23 cellular contexts compared by ENCODE assay signal in genomic region chr7:156368459-156368858, GRCh38.
DNase-seq lines count a peak whose midpoint lies in the region; ATAC-seq, FAIRE-seq and TF ChIP-seq lines count a peak whose summit lies in the region.
"Had no signal": no experiment of that assay in that cellular context is flagged by ENCODE, and none has a peak within 500 bp of the region (broad histone marks: within the 10 kb centered on the region; RNA-seq: fewer than 3 reads in every experiment).

No MANE protein-coding gene starts in this region.

- H3K4me1 ChIP-seq in liver (ENCODE audit: control insufficient read depth in 4 of 4, insufficient read depth in 4 of 4, low read length in 3 of 4) (peaks cover 7 to 23% (median 13%) of the 10 kb centered on the region in 4 donors), HepG2 (ENCODE audit: insufficient read depth, low read length) (no peaks in the 10 kb centered on the region)
- H3K4me1 ChIP-seq: BLaER1, Caco-2, HAP-1 had no signal

- H3K36me3 Mint-ChIP-seq in type B pancreatic cell: no peaks in the 10 kb centered on the region
- H3K36me3 Mint-ChIP-seq: CD4-positive, CD25-positive, alpha-beta regulatory T cell; CD8-positive, alpha-beta T cell had no signal

- in situ Hi-C loops in HepG2 (cut with HindIII; ENCODE audit: extremely low pct_ligation_motif_present, low pct_unique_long_range_greater_than_20kb): no loop called here

- WGBS in liver: 45% methylated on average over 6 of the region's 6 CpGs
- WGBS in HepG2 (ENCODE audit: low lambda C conversion rate): 17% methylated on average over 6 of the region's 6 CpGs

- TF ChIP-seq RAD21 in liver (IDR thresholded peaks at IDR 0.05): no peak
- no peak for TF ChIP-seq RAD21 in HepG2 (CRISPR knock-in tag; IDR thresholded peaks at IDR 0.05)

- H3K4me2 ChIP-seq in HepG2 (ENCODE audit: low read depth, low read length): no peak overlapping the region
- H3K4me2 ChIP-seq: BLaER1 had no signal

- H4K20me1 ChIP-seq in HepG2 (ENCODE audit: insufficient read depth, low read length): no peaks in the 10 kb centered on the region
- H4K20me1 ChIP-seq: BLaER1 had no signal

- TF ChIP-seq CTCF in liver (IDR thresholded peaks at IDR 0.05; ENCODE audit: low read depth, low read length, missing input control) (no peak), HepG2 (CRISPR knock-in tag; IDR thresholded peaks at IDR 0.05) (no peak), type B pancreatic cell (conservative IDR thresholded peaks at IDR 0.05) (no peak)

- no peaks in the 10 kb centered on the region for H3K4me1 Mint-ChIP-seq in type B pancreatic cell (ENCODE audit: unreplicated experiment)
- H3K4me1 Mint-ChIP-seq: B cell; CD4-positive, CD25-positive, alpha-beta regulatory T cell had no signal

- POLR2A ChIA-PET in HepG2 (lab: Yijun Ruan, JAX): no interaction called here

- no peak overlapping the region for H3K4me3 ChIP-seq in liver (ENCODE audit: low read depth in 1 of 3, low read length in 3 of 3)
- H3K4me3 ChIP-seq in HepG2 (replicated peaks in 1 of 3; ENCODE audit: insufficient read depth in 1 of 3, low read depth in 2 of 3, low read length in 3 of 3): no peak overlapping the region
- H3K4me3 ChIP-seq: BLaER1, HAP-1 had no signal

- no peak for TF ChIP-seq POLR2A in HepG2 (IDR thresholded peaks at IDR 0.05; ENCODE audit: insufficient read depth in 1 of 2, low read depth in 2 of 2, low read length in 2 of 2)

- ATAC-seq in HepG2: no peak
- peak; percentile 67 for ATAC-seq in left lobe of liver
- ATAC-seq: CD8-positive, alpha-beta T cell had no signal

- H3K4me3 Mint-ChIP-seq in type B pancreatic cell: no peak overlapping the region
- H3K4me3 Mint-ChIP-seq: B cell; CD4-positive, CD25-positive, alpha-beta regulatory T cell; CD8-positive, alpha-beta T cell; HFFc6 had no signal

- H3K9me3 ChIP-seq in liver (ENCODE audit: control insufficient read depth in 4 of 4, low read length in 3 of 4) (no peaks in the 10 kb centered on the region), HepG2 (ENCODE audit: low read length) (no peaks in the 10 kb centered on the region)
- H3K9me3 ChIP-seq: HAP-1 had no signal

- CTCF ChIA-PET in HepG2 (lab: Yijun Ruan, JAX; ENCODE audit: low intra/inter-chr PET ratio, low total read pairs): no interaction called here

- H3K9me3 Mint-ChIP-seq in type B pancreatic cell: peaks cover 11% of the 10 kb centered on the region

- H2AFZ ChIP-seq in HepG2 (ENCODE audit: low read length): no peak overlapping the region

- H3K27ac ChIP-seq in liver (ENCODE audit: low read depth in 1 of 2, low read length in 2 of 2): peak overlapping the region; percentile 57 to 76
- no peak overlapping the region for H3K27ac ChIP-seq in HepG2 (ENCODE audit: extremely low read length, insufficient read depth, low read length)
- no peak overlapping the region for H3K27ac ChIP-seq in caudate nucleus (ENCODE audit: low read depth, low read length)
- H3K27ac ChIP-seq: 22Rv1, BLaER1, C4-2B had no signal

- BruUV-seq in HepG2 (replicated peaks; lab: Mats Ljungman, UMichigan): no TSS peak

- H3K27me3 Mint-ChIP-seq in type B pancreatic cell: peaks cover 5% of the 10 kb centered on the region
- H3K27me3 Mint-ChIP-seq: B cell; CD4-positive, CD25-positive, alpha-beta regulatory T cell had no signal

- intact Hi-C loops in HepG2 (cut with micrococcal nuclease; ENCODE audit: unreplicated experiment): no loop called here

- H3K27ac Mint-ChIP-seq in type B pancreatic cell: no peak overlapping the region
- H3K27ac Mint-ChIP-seq: B cell; CD4-positive, CD25-positive, alpha-beta regulatory T cell; CD8-positive, alpha-beta T cell; HFFc6 had no signal

- H3K79me2 ChIP-seq in HepG2 (ENCODE audit: insufficient read depth, low read length): no peaks in the 10 kb centered on the region

- H3K27me3 ChIP-seq in liver (ENCODE audit: control insufficient read depth in 4 of 4, insufficient read depth in 4 of 4, low read length in 3 of 4) (no peaks in the 10 kb centered on the region), HepG2 (ENCODE audit: control insufficient read depth in 1 of 2, insufficient read depth in 2 of 2, low read length in 2 of 2) (peaks cover 0 to 29% of the 10 kb centered on the region in 2 experiments; a peak in 3 of 5 replicates)
- H3K27me3 ChIP-seq: BLaER1 had no signal

- no peak for TF ChIP-seq EP300 in HepG2 (IDR thresholded peaks at IDR 0.05; ENCODE audit: low read depth in 2 of 2, low read length in 2 of 2)
- no peak for TF ChIP-seq EP300 in HepG2 (CRISPR knock-in tag; IDR thresholded peaks at IDR 0.05; ENCODE audit: borderline replicate concordance)

- FAIRE-seq in HepG2 (lab: Jason Lieb, UNC) (no peak), HTR-8/SVneo (lab: Jason Lieb, UNC) (no peak)
- FAIRE-seq: A204.1, GM12891, GM18507, H54 had no signal

- no peak overlapping the region for H3K9ac ChIP-seq in liver (ENCODE audit: low read depth in 1 of 2, low read length in 2 of 2)
- H3K9ac ChIP-seq in HepG2 (ENCODE audit: insufficient read depth, low read depth, low read length): no peak overlapping the region
- H3K9ac ChIP-seq: BLaER1 had no signal

- DNase-seq in HepG2 (ENCODE audit: low spot score): no peak
- no peak for DNase-seq in left lobe of liver (ENCODE audit: low spot score)
- DNase-seq in type B pancreatic cell (ENCODE audit: extremely low spot score, unreplicated experiment): peak; percentile 18
- DNase-seq in caudate nucleus (lab: John Stamatoyannopoulos, UW): no peak
- no peak for DNase-seq in HTR-8/SVneo (ENCODE audit: insufficient read length, low spot score)
- DNase-seq: Caco-2; CD4-positive, CD25-positive, alpha-beta regulatory T cell; CD8-positive, alpha-beta T cell; DMS79; EL; GDM1; GOT3; HFFc6 had no signal

- H3K36me3 ChIP-seq in liver (ENCODE audit: control insufficient read depth in 4 of 4, insufficient read depth in 3 of 4, low read depth in 1 of 4, low read length in 3 of 4) (no peaks in the 10 kb centered on the region), HepG2 (replicated peaks in 1 of 2; ENCODE audit: control insufficient read depth in 1 of 2, insufficient read depth in 2 of 2, low read length in 2 of 2) (no peaks in the 10 kb centered on the region)
- H3K36me3 ChIP-seq: HAP-1 had no signal

TF ChIP-seq in liver, 16 proteins besides CTCF, POLR2A, EP300 and RAD21 (continues in another document):
- no peak for TF ChIP-seq HNF4A (conservative IDR thresholded peaks at IDR 0.05)
- TF ChIP-seq, protein P1, sequence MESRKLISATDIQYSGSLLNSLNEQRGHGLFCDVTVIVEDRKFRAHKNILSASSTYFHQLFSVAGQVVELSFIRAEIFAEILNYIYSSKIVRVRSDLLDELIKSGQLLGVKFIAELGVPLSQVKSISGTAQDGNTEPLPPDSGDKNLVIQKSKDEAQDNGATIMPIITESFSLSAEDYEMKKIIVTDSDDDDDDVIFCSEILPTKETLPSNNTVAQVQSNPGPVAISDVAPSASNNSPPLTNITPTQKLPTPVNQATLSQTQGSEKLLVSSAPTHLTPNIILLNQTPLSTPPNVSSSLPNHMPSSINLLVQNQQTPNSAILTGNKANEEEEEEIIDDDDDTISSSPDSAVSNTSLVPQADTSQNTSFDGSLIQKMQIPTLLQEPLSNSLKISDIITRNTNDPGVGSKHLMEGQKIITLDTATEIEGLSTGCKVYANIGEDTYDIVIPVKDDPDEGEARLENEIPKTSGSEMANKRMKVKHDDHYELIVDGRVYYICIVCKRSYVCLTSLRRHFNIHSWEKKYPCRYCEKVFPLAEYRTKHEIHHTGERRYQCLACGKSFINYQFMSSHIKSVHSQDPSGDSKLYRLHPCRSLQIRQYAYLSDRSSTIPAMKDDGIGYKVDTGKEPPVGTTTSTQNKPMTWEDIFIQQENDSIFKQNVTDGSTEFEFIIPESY (IDR thresholded peaks at IDR 0.05): no peak

TF ChIP-seq in HepG2, 621 proteins besides CTCF, POLR2A, EP300 and RAD21 (continues in another document):
- TF ChIP-seq ZSCAN25 (CRISPR knock-in tag; IDR thresholded peaks at IDR 0.05) (no peak), BRCA1 (CRISPR knock-in tag; IDR thresholded peaks at IDR 0.05) (no peak), SUZ12 (IDR thresholded peaks at IDR 0.05; ENCODE audit: low read depth, low read length) (no peak), ZNF207 (IDR thresholded peaks at IDR 0.05; ENCODE audit: borderline replicate concordance) (no peak), MEF2D (CRISPR knock-in tag; IDR thresholded peaks at IDR 0.05) (no peak), HNRNPUL1 (IDR thresholded peaks at IDR 0.05; ENCODE audit: low read depth, low read length) (no peak), HNF4G (IDR thresholded peaks at IDR 0.05; ENCODE audit: borderline replicate concordance, low read depth, low read length) (no peak), HNF4G (CRISPR knock-in tag; IDR thresholded peaks at IDR 0.05; ENCODE audit: borderline replicate concordance, low read depth) (no peak), GATAD2A (CRISPR knock-in tag; IDR thresholded peaks at IDR 0.05) (no peak), XRCC5 (optimal IDR thresholded peaks at IDR 0.05; ENCODE audit: low read length) (no peak), ZNF704 (CRISPR knock-in tag; IDR thresholded peaks at IDR 0.05; ENCODE audit: borderline replicate concordance) (no peak), NFYC (CRISPR knock-in tag; IDR thresholded peaks at IDR 0.05) (no peak), ZNF567 (CRISPR knock-in tag; IDR thresholded peaks at IDR 0.05; ENCODE audit: borderline replicate concordance) (no peak), ZBTB37 (CRISPR knock-in tag; IDR thresholded peaks at IDR 0.05) (no peak)

Comparison
In these comparisons a context has a peak if more than half of its experiments do, and no peak if none do; other contexts are left out.
1. H3K27ac ChIP-seq: peak in liver (2 of 2); none in HepG2 (single experiment) and caudate nucleus (single experiment).